In genomic region chrX:31038585-31039326, GRCh38 we compare ENCODE assay signal across 8 cellular contexts. TPM values are rescaled to one million over a fixed set of nuclear protein-coding genes. Genes with fewer than 3 reads are reported as not detected.
DNase-seq lines count a peak whose midpoint lies in the region; ATAC-seq and TF ChIP-seq lines count a peak whose summit lies in the region.

No MANE protein-coding gene starts in this region.

- no peak overlapping the region for H3K4me3 Mint-ChIP-seq in activated CD8-positive, alpha-beta T cell treated with anti-CD3 and anti-CD28 coated beads for 36 hours

- H3K27me3 Mint-ChIP-seq in activated CD8-positive, alpha-beta T cell treated with anti-CD3 and anti-CD28 coated beads for 36 hours: peaks cover 4% of the 10 kb centered on the region

- H3K9me3 ChIP-seq in left ventricle myocardium inferior (replicated peaks): no peaks in the 10 kb centered on the region

- H3K4me1 Mint-ChIP-seq in activated CD8-positive, alpha-beta T cell treated with anti-CD3 and anti-CD28 coated beads for 36 hours (ENCODE audit: low read depth): peaks cover 5% of the 10 kb centered on the region

- peak; percentile 48 for TF ChIP-seq CTCF in GM20000 (IDR thresholded peaks at IDR 0.05; ENCODE audit: extremely low read depth, missing control alignments)
- TF ChIP-seq CTCF in activated CD8-positive, alpha-beta T cell treated with anti-CD3 and anti-CD28 coated beads for 36 hours (IDR thresholded peaks at IDR 0.05): peak; percentile 33
- TF ChIP-seq CTCF in left ventricle myocardium inferior (IDR thresholded peaks at IDR 0.05; ENCODE audit: borderline replicate concordance): peak; percentile 63

- no peaks in the 10 kb centered on the region for H3K4me1 ChIP-seq in left ventricle myocardium inferior

- no peaks in the 10 kb centered on the region for H3K36me3 ChIP-seq in left ventricle myocardium inferior

- no peaks in the 10 kb centered on the region for H3K36me3 Mint-ChIP-seq in activated CD8-positive, alpha-beta T cell treated with anti-CD3 and anti-CD28 coated beads for 36 hours (ENCODE audit: low read depth)

- no peak overlapping the region for H3K27ac Mint-ChIP-seq in activated CD8-positive, alpha-beta T cell treated with anti-CD3 and anti-CD28 coated beads for 36 hours

- no peak overlapping the region for H3K4me3 ChIP-seq in left ventricle myocardium inferior

- H3K27me3 ChIP-seq in left ventricle myocardium inferior (ENCODE audit: low read depth): no peaks in the 10 kb centered on the region

- H3K27ac ChIP-seq in left ventricle myocardium inferior (replicated peaks): no peak overlapping the region

- peak; percentile 70 for ATAC-seq in activated CD8-positive, alpha-beta T cell treated with anti-CD3 and anti-CD28 coated beads for 36 hours

- intact Hi-C loops in activated CD8-positive, alpha-beta T cell treated with anti-CD3 and anti-CD28 coated beads for 36 hours (cut with micrococcal nuclease): loop anchor here (5.0 kb wide), 1 partner anchor 619 kb away; no protein-coding TSS in a partner anchor
- intact Hi-C loops in left ventricle myocardium inferior (cut with micrococcal nuclease): loop anchor here (5.0 kb wide), 1 partner anchor 619 kb away; no protein-coding TSS in a partner anchor

- CTCF ChIA-PET in activated CD8-positive, alpha-beta T cell treated with anti-CD3 and anti-CD28 coated beads for 36 hours (lab: Charles Lee): interaction anchor here (0.8 to 3.3 kb wide), 11 partner anchors 24 to 621 kb away, joined by 3 to 15 read pairs (median 4); no protein-coding TSS in a partner anchor

- DNase-seq in NCI-H82 (lab: John Stamatoyannopoulos, UW) (peak; percentile 57), NCI-H82 treated with DMSO at 0.1 percent for 48 hours (lab: John Stamatoyannopoulos, UW; ENCODE audit: unreplicated experiment) (no peak), GM20000 (ENCODE audit: low spot score) (peak; percentile 14), HT1080 (ENCODE audit: low read depth) (peak; percentile 30), left ventricle myocardium inferior (peak; percentile 11), UCSD-AML1 (lab: John Stamatoyannopoulos, UW; ENCODE audit: unreplicated experiment) (no peak)
- DNase-seq in activated CD8-positive, alpha-beta T cell treated with anti-CD3 and anti-CD28 coated beads for 36 hours: peak; percentile 51
- DNase-seq in stimulated activated CD8-positive, alpha-beta memory T cell treated with anti-CD3 and anti-CD28 coated beads, Interleukin-4, amount 100 ng/mL, for 48 hours: peak; percentile 42

- POLR2A ChIA-PET in activated CD8-positive, alpha-beta T cell treated with anti-CD3 and anti-CD28 coated beads for 36 hours (lab: Charles Lee): no interaction called here

- no peaks in the 10 kb centered on the region for H3K9me3 Mint-ChIP-seq in activated CD8-positive, alpha-beta T cell treated with anti-CD3 and anti-CD28 coated beads for 36 hours

RNA-seq across cellular contexts. Expression of gene FTHL17, which starts 33.1 kb away (rescaled TPM):
- total RNA-seq in HT1080 (2014; rRNA removed; shearing (Covaris generic)): not detected in 2 replicates
- polyA plus RNA-seq in HT1080 (2015; cell fraction: cytosol; rRNA removed): not detected in 2 replicates
- polyA plus RNA-seq in HT1080 (2015; cell fraction: nucleus; rRNA removed): not detected in 2 replicates
- total RNA-seq in activated CD8-positive, alpha-beta T cell treated with anti-CD3 and anti-CD28 coated beads for 36 hours: not detected
- total RNA-seq in left ventricle myocardium inferior: not detected

Comparison
In these comparisons a context has a peak if more than half of its experiments do, and no peak if none do; other contexts are left out.
1. DNase-seq: peak in NCI-H82 (single experiment), GM20000 (single experiment), HT1080 (single experiment), activated CD8-positive, alpha-beta T cell treated with anti-CD3 and anti-CD28 coated beads for 36 hours (single experiment), left ventricle myocardium inferior (single experiment) and stimulated activated CD8-positive, alpha-beta memory T cell treated with anti-CD3 and anti-CD28 coated beads, Interleukin-4, amount 100 ng/mL, for 48 hours (single experiment); none in NCI-H82 treated with DMSO at 0.1 percent for 48 hours (single experiment) and UCSD-AML1 (single experiment).
2. Peak in every context shown above with its lines, with median percentiles within 50 percentile points of each other: CTCF ChIP-seq.